Comparison of ENCODE assay signal across 13 cellular contexts in the genomic region with DNA sequence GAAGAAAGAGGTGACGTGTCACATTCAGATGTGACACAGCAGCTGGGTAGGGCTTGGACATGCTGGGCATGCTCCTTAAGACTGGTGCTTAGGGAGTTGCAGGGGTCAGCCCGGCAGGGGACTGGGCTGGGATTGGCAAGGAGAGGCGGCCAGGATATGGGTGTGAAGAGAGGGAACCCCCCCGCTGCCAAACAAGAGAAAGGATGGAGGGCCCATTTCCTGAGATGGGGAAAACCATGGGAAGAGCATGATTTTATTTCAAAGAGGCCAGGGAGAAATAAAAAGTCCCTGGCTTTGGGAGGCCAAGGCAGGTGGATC. TPM values are rescaled to one million over a fixed set of nuclear protein-coding genes. Genes with fewer than 3 reads are reported as not detected.
A peak's percentile ranks its signal among the peaks of the same experiment; 100 is the strongest.
DNase-seq lines count a peak whose midpoint lies in the region; ATAC-seq and TF ChIP-seq lines count a peak whose summit lies in the region.
"Had no signal": no experiment of that assay in that cellular context is flagged by ENCODE, and none has a peak within 500 bp of the region (broad histone marks: within the 10 kb centered on the region; RNA-seq: fewer than 3 reads in every experiment).

No MANE protein-coding gene starts in this region.

- no peaks in the 10 kb centered on the region for H3K9me3 Mint-ChIP-seq in Calu3 (ENCODE audit: low read depth, unreplicated experiment)
- no peaks in the 10 kb centered on the region for H3K9me3 Mint-ChIP-seq in central memory CD8-positive, alpha-beta T cell

- H2BK5ac ChIP-seq in neuronal stem cell (ENCODE audit: low read length): no peak overlapping the region

- H3K27ac Mint-ChIP-seq in Calu3 (ENCODE audit: unreplicated experiment): peak overlapping the region; percentile 71
- H3K27ac Mint-ChIP-seq in central memory CD8-positive, alpha-beta T cell (ENCODE audit: low read depth): peak overlapping the region; percentile 90

- no peak overlapping the region for H3K4ac ChIP-seq in neuronal stem cell (ENCODE audit: low read length)

- H3K36me3 Mint-ChIP-seq in Calu3 (ENCODE audit: insufficient read depth, unreplicated experiment): peaks cover 95% of the 10 kb centered on the region
- H3K36me3 Mint-ChIP-seq in central memory CD8-positive, alpha-beta T cell (ENCODE audit: insufficient read depth): peaks cover 65% of the 10 kb centered on the region

- H3K14ac ChIP-seq in neuronal stem cell (ENCODE audit: low read length): no peak overlapping the region

- 85% methylated on average over 4 of the region's 4 CpGs for WGBS in HUES64
- no CpG with 5 or more reads among the region's 4 CpGs for WGBS in neuronal stem cell (ENCODE audit: extremely low coverage in 2 of 2, insufficient read length in 2 of 2, insufficient replicate concordance in 1 of 2), 2 donors

- H4K91ac ChIP-seq in neuronal stem cell (ENCODE audit: low read depth, low read length, poor library complexity): no peak overlapping the region

- H3K79me1 ChIP-seq in neuronal stem cell (ENCODE audit: low read depth, low read length): peaks cover 13% of the 10 kb centered on the region

- DNase-seq in Calu3 (no peak), neuronal stem cell (ENCODE audit: low spot score) (no peak), hippocampal formation (lab: John Stamatoyannopoulos, UW) (no peak), A172 (ENCODE audit: low spot score) (no peak)
- no peak for DNase-seq in central memory CD8-positive, alpha-beta T cell (ENCODE audit: low spot score in 2 of 2)
- DNase-seq in activated CD4-positive, CD25-positive, alpha-beta regulatory T cell (lab: John Stamatoyannopoulos, UW): no peak
- DNase-seq: cortex of kidney, head of caudate nucleus, NCI-H2029 treated with DMSO at 0.1 percent for 48 hours, SIG-M5 had no signal

- H3K18ac ChIP-seq in neuronal stem cell (ENCODE audit: low read length): no peak overlapping the region

- no peak overlapping the region for H2BK15ac ChIP-seq in neuronal stem cell (ENCODE audit: low read length)

- H3K23ac ChIP-seq in neuronal stem cell (ENCODE audit: low read depth, low read length, poor library complexity): peak overlapping the region; percentile 45

- TF ChIP-seq CTCF in Calu3 (IDR thresholded peaks at IDR 0.05; ENCODE audit: unreplicated experiment): no peak

- H2AK5ac ChIP-seq in neuronal stem cell (ENCODE audit: low read depth, low read length): no peak overlapping the region

- H3K27me3 Mint-ChIP-seq in Calu3 (ENCODE audit: unreplicated experiment): no peaks in the 10 kb centered on the region
- H3K27me3 Mint-ChIP-seq in central memory CD8-positive, alpha-beta T cell: no peaks in the 10 kb centered on the region

- no peaks in the 10 kb centered on the region for H3K9me3 ChIP-seq in HUES64 (ENCODE audit: insufficient read depth, low read depth, low read length)
- H3K9me3 ChIP-seq in neuronal stem cell (replicated peaks in 1 of 2; ENCODE audit: control insufficient read depth in 2 of 2, insufficient read depth in 1 of 2, low read depth in 1 of 2, low read length in 2 of 2): peaks cover 0 to 4% of the 10 kb centered on the region in 2 donors

- H4K8ac ChIP-seq in neuronal stem cell (ENCODE audit: low read depth, low read length): no peak overlapping the region

- H2AFZ ChIP-seq in neuronal stem cell (ENCODE audit: low read length): no peak overlapping the region

- CTCF ChIA-PET in Calu3 (lab: Charles Lee): no interaction called here

- no peak overlapping the region for H2BK12ac ChIP-seq in neuronal stem cell (ENCODE audit: low read length)

- H3K27ac ChIP-seq in HUES64 (ENCODE audit: low read depth, low read length): 0 out of 2 replicates have a peak overlapping the region, but pooled peaks have one; percentile 43
- no peak overlapping the region for H3K27ac ChIP-seq in neuronal stem cell (replicated peaks; ENCODE audit: low read length)

- no TSS peak for BruUV-seq in Calu3 (replicated peaks; lab: Mats Ljungman, UMichigan)

- no peak overlapping the region for H3K4me3 Mint-ChIP-seq in Calu3 (ENCODE audit: low read depth, unreplicated experiment)
- no peak overlapping the region for H3K4me3 Mint-ChIP-seq in central memory CD8-positive, alpha-beta T cell

- H3K36me3 ChIP-seq in HUES64 (ENCODE audit: insufficient read depth, low read length) (peaks cover 62% of the 10 kb centered on the region), neuronal stem cell (replicated peaks in 1 of 2; ENCODE audit: control insufficient read depth in 2 of 2, insufficient read depth in 2 of 2, low read length in 2 of 2) (peaks cover 49 to 84% of the 10 kb centered on the region in 2 donors)

- intact Hi-C loops in Calu3 (cut with micrococcal nuclease; ENCODE audit: unreplicated experiment): loop anchor here (10.0 kb wide), 1 partner anchor 211 kb away; a partner anchor contains a TSS

- no peak for ATAC-seq in central memory CD8-positive, alpha-beta T cell (replicated peaks; ENCODE audit: extremely low read depth, poor library complexity, severe bottlenecking)
- no peak for ATAC-seq in HG02798 (IDR thresholded peaks at IDR 0.05; ENCODE audit: poor library complexity, unreplicated experiment)

- H3K27me3 ChIP-seq in HUES64 (ENCODE audit: insufficient read depth, low read length): no peaks in the 10 kb centered on the region
- H3K27me3 ChIP-seq in neuronal stem cell (ENCODE audit: control insufficient read depth in 3 of 3, insufficient read depth in 3 of 3, low read depth in 1 of 3, low read length in 3 of 3): no peaks in the 10 kb centered on the region

- H3K4me1 Mint-ChIP-seq in Calu3 (ENCODE audit: low read depth, unreplicated experiment): peaks cover 60% of the 10 kb centered on the region
- H3K4me1 Mint-ChIP-seq in central memory CD8-positive, alpha-beta T cell: peaks cover 80% of the 10 kb centered on the region

- no peak overlapping the region for H3K4me3 ChIP-seq in HUES64 (ENCODE audit: low read length)
- no peak overlapping the region for H3K4me3 ChIP-seq in neuronal stem cell (ENCODE audit: low read length in 2 of 2)

- H3K4me1 ChIP-seq in HUES64 (ENCODE audit: insufficient read depth, low read length): peaks cover 9% of the 10 kb centered on the region; the same call in 1 of the 2 replicates
- peaks cover 19% of the 10 kb centered on the region in 2 donors for H3K4me1 ChIP-seq in neuronal stem cell (ENCODE audit: control insufficient read depth in 2 of 2, insufficient read depth in 1 of 2, low read depth in 1 of 2, low read length in 2 of 2)

- H3K4me2 ChIP-seq in neuronal stem cell (ENCODE audit: insufficient read depth, low read length, poor library complexity, severe bottlenecking): no peak overlapping the region

- H3K9ac ChIP-seq in HUES64 (ENCODE audit: low read depth, low read length) (no peak overlapping the region), neuronal stem cell (ENCODE audit: low read depth, low read length, poor library complexity) (no peak overlapping the region)

- no peak overlapping the region for H2BK120ac ChIP-seq in neuronal stem cell (ENCODE audit: low read depth, low read length)

RNA-seq across cellular contexts. Expression of a gene that starts 5.3 kb away (rescaled TPM):
- total RNA-seq in Calu3 (2022): 294 and 372 TPM in 2 replicates
- polyA plus RNA-seq in HUES64 (2013, experiment 1 of 2): 352 TPM
- polyA plus RNA-seq in HUES64 (2013, experiment 2 of 2): 363 TPM
- polyA plus RNA-seq in neuronal stem cell (2013, experiment 1 of 2): 261 TPM
- 254 TPM for polyA plus RNA-seq in neuronal stem cell (2013, experiment 2 of 2)
- 90.9 and 114 TPM in 2 replicates for total RNA-seq in A172 (2014; rRNA removed; shearing (Covaris generic))

RNA-seq across cellular contexts. Expression of a gene that starts 6.9 kb away (rescaled TPM):
- total RNA-seq in Calu3 (2022): 82.9 and 87.7 TPM in 2 replicates
- 99.3 TPM for polyA plus RNA-seq in HUES64 (2013, experiment 1 of 2)
- 85.9 TPM for polyA plus RNA-seq in HUES64 (2013, experiment 2 of 2)
- polyA plus RNA-seq in neuronal stem cell (2013, experiment 1 of 2): 48.7 TPM
- polyA plus RNA-seq in neuronal stem cell (2013, experiment 2 of 2): 48.2 TPM
- total RNA-seq in A172 (2014; rRNA removed; shearing (Covaris generic)): 81.4 and 87.3 TPM in 2 replicates

RNA-seq across cellular contexts. Expression of a gene that starts 23.5 kb away (rescaled TPM):
- total RNA-seq in Calu3 (2022): 39.2 and 44.3 TPM in 2 replicates
- polyA plus RNA-seq in HUES64 (2013, experiment 1 of 2): 24.8 TPM
- 23.8 TPM for polyA plus RNA-seq in HUES64 (2013, experiment 2 of 2)
- polyA plus RNA-seq in neuronal stem cell (2013, experiment 1 of 2): 27.3 TPM
- 27.0 TPM for polyA plus RNA-seq in neuronal stem cell (2013, experiment 2 of 2)
- total RNA-seq in A172 (2014; rRNA removed; shearing (Covaris generic)): 14.0 and 15.8 TPM in 2 replicates

RNA-seq across cellular contexts. Expression of a gene that starts 44.9 kb away (rescaled TPM):
- total RNA-seq in Calu3 (2022): 0.05 and 0.07 TPM in 2 replicates
- polyA plus RNA-seq in HUES64 (2013, experiment 1 of 2): 0.30 TPM
- polyA plus RNA-seq in HUES64 (2013, experiment 2 of 2): 0.38 TPM
- 0.21 TPM for polyA plus RNA-seq in neuronal stem cell (2013, experiment 1 of 2)
- 0.18 TPM for polyA plus RNA-seq in neuronal stem cell (2013, experiment 2 of 2)
- 0.02 and 0.05 TPM in 2 replicates for total RNA-seq in A172 (2014; rRNA removed; shearing (Covaris generic))
- total RNA-seq: HT1080 had no signal
